In the genomic region with DNA sequence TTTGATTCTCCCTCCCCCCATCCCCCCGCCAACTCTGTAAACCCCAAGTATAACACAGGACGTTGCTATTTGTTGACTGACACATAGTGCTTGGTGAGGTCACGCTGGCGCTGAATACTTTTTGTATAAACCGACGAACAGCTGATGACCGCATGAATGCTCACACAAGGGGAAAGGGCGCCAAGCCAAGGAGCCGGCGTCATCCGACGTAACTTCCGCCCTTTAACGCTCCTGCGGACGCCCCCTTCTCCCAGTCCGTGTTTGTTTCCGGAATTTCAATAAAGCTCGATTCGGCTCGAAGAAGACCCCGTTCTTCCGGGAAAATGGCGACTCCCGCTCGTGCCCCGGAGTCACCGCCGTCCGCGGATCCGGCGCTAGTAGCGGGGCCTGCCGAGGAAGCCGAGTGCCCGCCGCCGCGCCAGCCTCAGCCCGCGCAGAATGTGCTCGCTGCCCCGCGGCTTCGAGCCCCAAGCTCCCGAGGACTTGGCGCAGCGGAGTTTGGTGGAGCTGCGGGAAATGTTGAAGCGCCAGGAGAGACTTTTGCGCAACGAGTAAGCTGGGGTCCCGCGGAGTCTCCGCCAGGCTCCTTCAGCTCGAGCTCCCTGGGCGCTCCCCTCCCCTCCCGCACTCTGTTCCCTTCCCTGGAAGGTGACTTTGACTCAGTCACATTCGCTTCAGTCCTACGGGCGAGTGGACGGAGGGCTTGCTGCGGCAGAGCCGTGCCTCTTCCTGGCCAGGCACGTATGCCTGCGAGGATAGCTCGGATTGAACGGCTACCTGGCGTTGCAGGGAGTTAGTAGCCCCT, we compare ENCODE assay signal across 1 cellular context.
TF ChIP-seq lines count a peak whose summit lies in the region.

A gene (plus strand): TSS at position 310 of the 805 bp plus-strand sequence. CDS start 129 bp downstream, at position 439.

TF ChIP-seq in K562, 482 proteins besides CTCF, POLR2A, EP300 and RAD21 (continued from another document and continues in another):
- TF ChIP-seq, protein P1, sequence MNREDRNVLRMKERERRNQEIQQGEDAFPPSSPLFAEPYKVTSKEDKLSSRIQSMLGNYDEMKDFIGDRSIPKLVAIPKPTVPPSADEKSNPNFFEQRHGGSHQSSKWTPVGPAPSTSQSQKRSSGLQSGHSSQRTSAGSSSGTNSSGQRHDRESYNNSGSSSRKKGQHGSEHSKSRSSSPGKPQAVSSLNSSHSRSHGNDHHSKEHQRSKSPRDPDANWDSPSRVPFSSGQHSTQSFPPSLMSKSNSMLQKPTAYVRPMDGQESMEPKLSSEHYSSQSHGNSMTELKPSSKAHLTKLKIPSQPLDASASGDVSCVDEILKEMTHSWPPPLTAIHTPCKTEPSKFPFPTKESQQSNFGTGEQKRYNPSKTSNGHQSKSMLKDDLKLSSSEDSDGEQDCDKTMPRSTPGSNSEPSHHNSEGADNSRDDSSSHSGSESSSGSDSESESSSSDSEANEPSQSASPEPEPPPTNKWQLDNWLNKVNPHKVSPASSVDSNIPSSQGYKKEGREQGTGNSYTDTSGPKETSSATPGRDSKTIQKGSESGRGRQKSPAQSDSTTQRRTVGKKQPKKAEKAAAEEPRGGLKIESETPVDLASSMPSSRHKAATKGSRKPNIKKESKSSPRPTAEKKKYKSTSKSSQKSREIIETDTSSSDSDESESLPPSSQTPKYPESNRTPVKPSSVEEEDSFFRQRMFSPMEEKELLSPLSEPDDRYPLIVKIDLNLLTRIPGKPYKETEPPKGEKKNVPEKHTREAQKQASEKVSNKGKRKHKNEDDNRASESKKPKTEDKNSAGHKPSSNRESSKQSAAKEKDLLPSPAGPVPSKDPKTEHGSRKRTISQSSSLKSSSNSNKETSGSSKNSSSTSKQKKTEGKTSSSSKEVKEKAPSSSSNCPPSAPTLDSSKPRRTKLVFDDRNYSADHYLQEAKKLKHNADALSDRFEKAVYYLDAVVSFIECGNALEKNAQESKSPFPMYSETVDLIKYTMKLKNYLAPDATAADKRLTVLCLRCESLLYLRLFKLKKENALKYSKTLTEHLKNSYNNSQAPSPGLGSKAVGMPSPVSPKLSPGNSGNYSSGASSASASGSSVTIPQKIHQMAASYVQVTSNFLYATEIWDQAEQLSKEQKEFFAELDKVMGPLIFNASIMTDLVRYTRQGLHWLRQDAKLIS (CRISPR knock-in tag; IDR thresholded peaks at IDR 0.05), result peak; percentile 46; the same call in 1 of the 2 replicates
- peak; percentile 99 for TF ChIP-seq HNRNPLL (IDR thresholded peaks at IDR 0.05; ENCODE audit: low read depth, low read length, poor library complexity, severe bottlenecking)
- TF ChIP-seq, protein P2, sequence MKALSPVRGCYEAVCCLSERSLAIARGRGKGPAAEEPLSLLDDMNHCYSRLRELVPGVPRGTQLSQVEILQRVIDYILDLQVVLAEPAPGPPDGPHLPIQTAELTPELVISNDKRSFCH (CRISPR knock-in tag; IDR thresholded peaks at IDR 0.05), result no peak
- TF ChIP-seq, protein P2 (tag; IDR thresholded peaks at IDR 0.05), result peak; percentile 77; the same call in 1 of the 2 replicates
- TF ChIP-seq ZKSCAN8 (CRISPR knock-in tag; IDR thresholded peaks at IDR 0.05), result no peak
- peak; percentile 85 for TF ChIP-seq SP1 (CRISPR knock-in tag; IDR thresholded peaks at IDR 0.05)
- TF ChIP-seq, protein P3, sequence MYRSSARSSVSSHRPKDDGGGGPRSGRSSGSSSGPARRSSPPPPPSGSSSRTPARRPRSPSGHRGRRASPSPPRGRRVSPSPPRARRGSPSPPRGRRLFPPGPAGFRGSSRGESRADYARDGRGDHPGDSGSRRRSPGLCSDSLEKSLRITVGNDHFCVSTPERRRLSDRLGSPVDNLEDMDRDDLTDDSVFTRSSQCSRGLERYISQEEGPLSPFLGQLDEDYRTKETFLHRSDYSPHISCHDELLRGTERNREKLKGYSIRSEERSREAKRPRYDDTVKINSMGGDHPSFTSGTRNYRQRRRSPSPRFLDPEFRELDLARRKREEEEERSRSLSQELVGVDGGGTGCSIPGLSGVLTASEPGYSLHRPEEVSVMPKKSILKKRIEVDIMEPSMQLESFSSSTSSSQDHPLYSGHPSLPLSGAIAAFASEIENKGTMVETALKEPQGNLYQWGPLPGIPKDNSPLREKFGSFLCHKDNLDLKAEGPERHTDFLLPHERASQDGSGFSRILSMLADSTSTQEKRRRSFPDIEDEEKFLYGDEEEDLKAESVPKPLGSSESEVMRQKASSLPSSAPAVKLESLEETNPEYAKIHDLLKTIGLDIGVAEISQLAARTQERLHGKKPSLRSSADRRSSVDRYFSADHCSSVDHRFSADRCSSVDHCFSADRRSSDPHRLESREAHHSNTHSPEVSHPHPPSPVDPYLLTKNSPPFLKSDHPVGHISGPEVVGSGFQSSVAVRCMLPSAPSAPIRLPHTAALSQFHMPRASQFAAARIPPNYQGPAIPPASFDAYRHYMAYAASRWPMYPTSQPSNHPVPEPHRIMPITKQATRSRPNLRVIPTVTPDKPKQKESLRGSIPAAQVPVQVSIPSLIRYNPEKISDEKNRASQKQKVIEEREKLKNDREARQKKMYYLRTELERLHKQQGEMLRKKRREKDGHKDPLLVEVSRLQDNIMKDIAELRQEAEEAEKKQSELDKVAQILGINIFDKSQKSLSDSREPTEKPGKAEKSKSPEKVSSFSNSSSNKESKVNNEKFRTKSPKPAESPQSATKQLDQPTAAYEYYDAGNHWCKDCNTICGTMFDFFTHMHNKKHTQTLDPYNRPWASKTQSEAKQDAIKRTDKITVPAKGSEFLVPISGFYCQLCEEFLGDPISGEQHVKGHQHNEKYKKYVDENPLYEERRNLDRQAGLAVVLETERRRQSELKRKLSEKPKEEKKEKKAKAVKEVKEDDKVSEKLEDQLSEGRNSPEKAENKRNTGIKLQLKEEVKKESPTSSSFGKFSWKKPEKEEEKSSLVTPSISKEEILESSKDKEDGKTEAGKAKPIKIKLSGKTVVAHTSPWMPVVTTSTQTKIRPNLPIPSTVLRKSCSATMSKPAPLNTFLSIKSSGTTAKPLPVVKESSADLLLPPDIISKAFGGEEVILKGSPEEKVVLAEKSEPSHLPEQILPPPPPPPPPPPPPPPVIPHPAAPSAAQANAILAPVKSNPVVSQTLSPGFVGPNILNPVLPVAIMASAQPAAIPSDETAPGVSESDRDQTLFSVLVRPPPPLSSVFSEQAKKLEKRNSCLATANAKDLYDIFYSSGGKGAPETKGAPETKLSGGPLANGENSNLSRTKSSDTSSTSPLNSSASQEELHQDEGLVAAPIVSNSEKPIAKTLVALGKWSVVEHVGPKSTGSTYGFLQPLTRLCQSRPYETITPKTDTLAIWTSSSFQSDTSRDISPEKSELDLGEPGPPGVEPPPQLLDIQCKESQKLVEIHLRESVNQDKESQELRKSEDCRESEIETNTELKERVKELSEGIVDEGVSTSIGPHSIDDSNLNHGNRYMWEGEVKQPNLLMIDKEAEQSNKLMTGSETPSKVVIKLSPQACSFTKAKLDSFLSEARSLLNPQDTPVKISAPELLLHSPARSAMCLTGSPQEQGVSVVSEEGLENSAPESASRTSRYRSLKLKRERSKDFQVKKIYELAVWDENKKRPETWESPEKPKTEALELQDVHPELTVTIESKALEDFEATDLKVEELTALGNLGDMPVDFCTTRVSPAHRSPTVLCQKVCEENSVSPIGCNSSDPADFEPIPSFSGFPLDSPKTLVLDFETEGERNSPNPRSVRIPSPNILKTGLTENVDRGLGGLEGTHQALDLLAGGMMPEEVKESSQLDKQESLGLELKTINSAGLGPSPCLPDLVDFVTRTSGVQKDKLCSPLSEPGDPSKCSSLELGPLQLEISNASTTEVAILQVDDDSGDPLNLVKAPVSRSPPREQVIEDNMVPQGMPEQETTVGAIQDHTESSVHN (IDR thresholded peaks at IDR 0.05; ENCODE audit: borderline replicate concordance in 1 of 2, low read depth in 1 of 2), result peak in 1 of 2 experiments; percentile 71; a peak in 1 of 4 replicates
- no peak for TF ChIP-seq NCOA6 (IDR thresholded peaks at IDR 0.05)
- TF ChIP-seq DPF2 (IDR thresholded peaks at IDR 0.05), result peak; percentile 41; the same call in 1 of the 2 replicates
- TF ChIP-seq ZNF24 (IDR thresholded peaks at IDR 0.05), result peak; percentile 37; the same call in 1 of the 2 replicates
- TF ChIP-seq, protein P4, sequence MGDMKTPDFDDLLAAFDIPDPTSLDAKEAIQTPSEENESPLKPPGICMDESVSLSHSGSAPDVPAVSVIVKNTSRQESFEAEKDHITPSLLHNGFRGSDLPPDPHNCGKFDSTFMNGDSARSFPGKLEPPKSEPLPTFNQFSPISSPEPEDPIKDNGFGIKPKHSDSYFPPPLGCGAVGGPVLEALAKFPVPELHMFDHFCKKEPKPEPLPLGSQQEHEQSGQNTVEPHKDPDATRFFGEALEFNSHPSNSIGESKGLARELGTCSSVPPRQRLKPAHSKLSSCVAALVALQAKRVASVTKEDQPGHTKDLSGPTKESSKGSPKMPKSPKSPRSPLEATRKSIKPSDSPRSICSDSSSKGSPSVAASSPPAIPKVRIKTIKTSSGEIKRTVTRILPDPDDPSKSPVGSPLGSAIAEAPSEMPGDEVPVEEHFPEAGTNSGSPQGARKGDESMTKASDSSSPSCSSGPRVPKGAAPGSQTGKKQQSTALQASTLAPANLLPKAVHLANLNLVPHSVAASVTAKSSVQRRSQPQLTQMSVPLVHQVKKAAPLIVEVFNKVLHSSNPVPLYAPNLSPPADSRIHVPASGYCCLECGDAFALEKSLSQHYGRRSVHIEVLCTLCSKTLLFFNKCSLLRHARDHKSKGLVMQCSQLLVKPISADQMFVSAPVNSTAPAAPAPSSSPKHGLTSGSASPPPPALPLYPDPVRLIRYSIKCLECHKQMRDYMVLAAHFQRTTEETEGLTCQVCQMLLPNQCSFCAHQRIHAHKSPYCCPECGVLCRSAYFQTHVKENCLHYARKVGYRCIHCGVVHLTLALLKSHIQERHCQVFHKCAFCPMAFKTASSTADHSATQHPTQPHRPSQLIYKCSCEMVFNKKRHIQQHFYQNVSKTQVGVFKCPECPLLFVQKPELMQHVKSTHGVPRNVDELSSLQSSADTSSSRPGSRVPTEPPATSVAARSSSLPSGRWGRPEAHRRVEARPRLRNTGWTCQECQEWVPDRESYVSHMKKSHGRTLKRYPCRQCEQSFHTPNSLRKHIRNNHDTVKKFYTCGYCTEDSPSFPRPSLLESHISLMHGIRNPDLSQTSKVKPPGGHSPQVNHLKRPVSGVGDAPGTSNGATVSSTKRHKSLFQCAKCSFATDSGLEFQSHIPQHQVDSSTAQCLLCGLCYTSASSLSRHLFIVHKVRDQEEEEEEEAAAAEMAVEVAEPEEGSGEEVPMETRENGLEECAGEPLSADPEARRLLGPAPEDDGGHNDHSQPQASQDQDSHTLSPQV (IDR thresholded peaks at IDR 0.05), result peak; percentile 88
- TF ChIP-seq GABPB2 (CRISPR knock-in tag; conservative IDR thresholded peaks at IDR 0.05), result no peak
- TF ChIP-seq, protein P5, sequence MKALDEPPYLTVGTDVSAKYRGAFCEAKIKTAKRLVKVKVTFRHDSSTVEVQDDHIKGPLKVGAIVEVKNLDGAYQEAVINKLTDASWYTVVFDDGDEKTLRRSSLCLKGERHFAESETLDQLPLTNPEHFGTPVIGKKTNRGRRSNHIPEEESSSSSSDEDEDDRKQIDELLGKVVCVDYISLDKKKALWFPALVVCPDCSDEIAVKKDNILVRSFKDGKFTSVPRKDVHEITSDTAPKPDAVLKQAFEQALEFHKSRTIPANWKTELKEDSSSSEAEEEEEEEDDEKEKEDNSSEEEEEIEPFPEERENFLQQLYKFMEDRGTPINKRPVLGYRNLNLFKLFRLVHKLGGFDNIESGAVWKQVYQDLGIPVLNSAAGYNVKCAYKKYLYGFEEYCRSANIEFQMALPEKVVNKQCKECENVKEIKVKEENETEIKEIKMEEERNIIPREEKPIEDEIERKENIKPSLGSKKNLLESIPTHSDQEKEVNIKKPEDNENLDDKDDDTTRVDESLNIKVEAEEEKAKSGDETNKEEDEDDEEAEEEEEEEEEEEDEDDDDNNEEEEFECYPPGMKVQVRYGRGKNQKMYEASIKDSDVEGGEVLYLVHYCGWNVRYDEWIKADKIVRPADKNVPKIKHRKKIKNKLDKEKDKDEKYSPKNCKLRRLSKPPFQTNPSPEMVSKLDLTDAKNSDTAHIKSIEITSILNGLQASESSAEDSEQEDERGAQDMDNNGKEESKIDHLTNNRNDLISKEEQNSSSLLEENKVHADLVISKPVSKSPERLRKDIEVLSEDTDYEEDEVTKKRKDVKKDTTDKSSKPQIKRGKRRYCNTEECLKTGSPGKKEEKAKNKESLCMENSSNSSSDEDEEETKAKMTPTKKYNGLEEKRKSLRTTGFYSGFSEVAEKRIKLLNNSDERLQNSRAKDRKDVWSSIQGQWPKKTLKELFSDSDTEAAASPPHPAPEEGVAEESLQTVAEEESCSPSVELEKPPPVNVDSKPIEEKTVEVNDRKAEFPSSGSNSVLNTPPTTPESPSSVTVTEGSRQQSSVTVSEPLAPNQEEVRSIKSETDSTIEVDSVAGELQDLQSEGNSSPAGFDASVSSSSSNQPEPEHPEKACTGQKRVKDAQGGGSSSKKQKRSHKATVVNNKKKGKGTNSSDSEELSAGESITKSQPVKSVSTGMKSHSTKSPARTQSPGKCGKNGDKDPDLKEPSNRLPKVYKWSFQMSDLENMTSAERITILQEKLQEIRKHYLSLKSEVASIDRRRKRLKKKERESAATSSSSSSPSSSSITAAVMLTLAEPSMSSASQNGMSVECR (CRISPR knock-in tag; IDR thresholded peaks at IDR 0.05), result peak; percentile 68
- TF ChIP-seq EGR1 (conservative IDR thresholded peaks at IDR 0.05), result peak; percentile 67
- TF ChIP-seq TAF7 (tag; IDR thresholded peaks at IDR 0.05), result peak; percentile 62; the same call in 1 of the 2 replicates
- peak; percentile 28; the same call in 1 of the 2 replicates for TF ChIP-seq KLF1 (tag; IDR thresholded peaks at IDR 0.05)
- TF ChIP-seq, protein P6, sequence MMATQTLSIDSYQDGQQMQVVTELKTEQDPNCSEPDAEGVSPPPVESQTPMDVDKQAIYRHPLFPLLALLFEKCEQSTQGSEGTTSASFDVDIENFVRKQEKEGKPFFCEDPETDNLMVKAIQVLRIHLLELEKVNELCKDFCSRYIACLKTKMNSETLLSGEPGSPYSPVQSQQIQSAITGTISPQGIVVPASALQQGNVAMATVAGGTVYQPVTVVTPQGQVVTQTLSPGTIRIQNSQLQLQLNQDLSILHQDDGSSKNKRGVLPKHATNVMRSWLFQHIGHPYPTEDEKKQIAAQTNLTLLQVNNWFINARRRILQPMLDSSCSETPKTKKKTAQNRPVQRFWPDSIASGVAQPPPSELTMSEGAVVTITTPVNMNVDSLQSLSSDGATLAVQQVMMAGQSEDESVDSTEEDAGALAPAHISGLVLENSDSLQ (IDR thresholded peaks at IDR 0.05), result peak; percentile 77
- peak; percentile 95 for TF ChIP-seq DACH1 (IDR thresholded peaks at IDR 0.05; ENCODE audit: partially characterized antibody)
- TF ChIP-seq, protein P7, sequence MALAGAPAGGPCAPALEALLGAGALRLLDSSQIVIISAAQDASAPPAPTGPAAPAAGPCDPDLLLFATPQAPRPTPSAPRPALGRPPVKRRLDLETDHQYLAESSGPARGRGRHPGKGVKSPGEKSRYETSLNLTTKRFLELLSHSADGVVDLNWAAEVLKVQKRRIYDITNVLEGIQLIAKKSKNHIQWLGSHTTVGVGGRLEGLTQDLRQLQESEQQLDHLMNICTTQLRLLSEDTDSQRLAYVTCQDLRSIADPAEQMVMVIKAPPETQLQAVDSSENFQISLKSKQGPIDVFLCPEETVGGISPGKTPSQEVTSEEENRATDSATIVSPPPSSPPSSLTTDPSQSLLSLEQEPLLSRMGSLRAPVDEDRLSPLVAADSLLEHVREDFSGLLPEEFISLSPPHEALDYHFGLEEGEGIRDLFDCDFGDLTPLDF (CRISPR knock-in tag; IDR thresholded peaks at IDR 0.05), result peak; percentile 83
